ENCODE assay signal across 31 cellular contexts in genomic region chr21:33634254-33634653, GRCh38.
"Had no signal": no experiment of that assay in that cellular context is flagged by ENCODE, and none has a peak within 500 bp of the region (broad histone marks: within the 10 kb centered on the region; RNA-seq: fewer than 3 reads in every experiment).

No MANE protein-coding gene starts in this region.

- DNase-seq: activated B cell treated with CpG ODN at 0.5 μM for 24 hours; activated CD4-positive, alpha-beta memory T cell treated with anti-CD3 and anti-CD28 coated beads for 36 hours; activated CD4-positive, alpha-beta T cell treated with anti-CD3 and anti-CD28 coated beads for 4 hours; activated CD4-positive, alpha-beta T cell treated with anti-CD3 and anti-CD28 coated beads, Interleukin-2, amount 10 ng/mL, durations not matched to agents 24 days and 14 days; activated CD4-positive, alpha-beta T cell treated with anti-CD3 and anti-CD28 coated beads, Interleukin-2, amount 50 U/mL, for 1 hour; activated CD4-positive, alpha-beta T cell treated with anti-CD3 and anti-CD28 coated beads, Interleukin-2, amount 50 U/mL, for 4 hours; activated CD4-positive, CD25-positive, alpha-beta regulatory T cell treated with anti-CD3 and anti-CD28 coated beads, Interleukin-2, amount 50 U/mL, for 72 hours; activated CD8-positive, alpha-beta memory T cell treated with anti-CD3 and anti-CD28 coated beads, Interleukin-2, amount 50 U/mL, for 4 hours; activated CD8-positive, alpha-beta T cell treated with anti-CD3 and anti-CD28 coated beads for 36 hours; activated effector memory CD4-positive, alpha-beta T cell treated with anti-CD3 and anti-CD28 coated beads, Interleukin-2, amount 50 U/mL, for 16 hours; activated naive CD4-positive, alpha-beta T cell treated with anti-CD3 and anti-CD28 coated beads, Interleukin-2, amount 10 ng/mL, durations not matched to agents 7 days and 5 days; activated naive CD4-positive, alpha-beta T cell treated with Interleukin-2 at 50 U/mL for 16 hours; activated naive CD8-positive, alpha-beta T cell treated with anti-CD3 and anti-CD28 coated beads, Interleukin-2, amount 10 ng/mL, durations not matched to agents 7 days and 5 days; activated naive CD8-positive, alpha-beta T cell treated with anti-CD3 and anti-CD28 coated beads, Interleukin-2, amount 50 U/mL, for 24 hours; activated T-cell treated with anti-CD3 and anti-CD28 coated beads for 4 hours; activated T-cell treated with anti-CD3 and anti-CD28 coated beads, Interleukin-2, amount 50 U/mL, for 1 hour; activated T-cell treated with anti-CD3 and anti-CD28 coated beads, Interleukin-2, amount 50 U/mL, for 4 hours; activated T-cell treated with anti-CD3 and anti-CD28 coated beads, Interleukin-2, amount 50 U/mL, for 72 hours; amygdala; anterior cingulate cortex; caudate nucleus; cerebellar nuclear complex; T-helper 1 cell; T-helper 2 cell; T-helper 9 cell had no signal

- FAIRE-seq: bronchial epithelial cell, TTC549 had no signal

- H3K4me3 ChIP-seq: ascending aorta, cardiac muscle cell had no signal

- H3K4me1 ChIP-seq: ascending aorta had no signal

- H3K9me3 ChIP-seq: ascending aorta had no signal

- H3K27ac ChIP-seq: ascending aorta, cardiac muscle cell, VCaP had no signal

- H3K27me3 ChIP-seq: ascending aorta, cardiac muscle cell had no signal

- ATAC-seq: activated CD8-positive, alpha-beta T cell treated with anti-CD3 and anti-CD28 coated beads for 36 hours; activated naive CD8-positive, alpha-beta T cell treated with anti-CD3 and anti-CD28 coated beads, Interleukin-2, amount 50 U/mL, for 24 hours; activated T-cell treated with anti-CD3 and anti-CD28 coated beads, Interleukin-2, amount 50 U/mL, for 4 hours; activated T-cell treated with anti-CD3 and anti-CD28 coated beads, Interleukin-2, amount 50 U/mL, for 72 hours; activated T-helper 17 cell treated with anti-CD3 and anti-CD28 coated beads, Interleukin-2, amount 50 U/mL, for 72 hours had no signal
